8 cellular contexts compared by ENCODE assay signal in the genomic region with DNA sequence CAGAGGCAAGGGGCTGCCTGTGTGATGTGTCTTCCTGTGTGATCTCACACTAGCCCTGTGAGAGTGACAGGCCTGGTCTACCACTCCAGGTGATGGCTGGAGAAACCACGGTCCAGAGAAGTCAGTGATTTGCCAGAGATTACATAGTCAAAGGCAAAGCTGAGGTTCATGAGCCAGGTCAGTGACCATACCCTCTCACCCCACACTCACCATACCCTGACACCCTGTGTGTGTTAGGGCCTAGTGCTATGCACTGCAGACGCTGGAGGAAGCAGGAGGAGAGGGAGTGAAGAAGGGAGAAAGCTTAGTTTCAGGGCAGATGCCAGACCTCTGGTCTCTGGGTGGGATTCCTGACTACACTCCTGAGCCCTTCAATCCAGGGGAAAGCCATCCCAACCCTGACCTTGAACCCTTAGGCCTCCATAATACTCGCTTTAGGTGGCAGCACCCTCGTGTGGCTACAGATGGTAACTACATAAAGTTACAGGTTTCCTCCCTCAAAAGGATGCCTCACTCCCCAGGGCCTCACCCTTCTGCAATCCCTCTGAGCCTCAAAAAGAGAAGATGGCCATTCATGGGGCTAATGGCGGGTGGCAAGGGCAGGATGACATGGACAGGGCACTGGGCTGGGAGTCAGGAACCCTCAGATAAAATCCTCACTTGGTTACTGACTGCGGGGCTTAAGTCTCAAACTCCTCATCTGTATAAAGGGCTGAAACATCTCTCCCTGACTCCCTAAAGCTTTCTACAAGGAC. TPM values are rescaled to one million over a fixed set of nuclear protein-coding genes. Genes with fewer than 3 reads are reported as not detected.
DNase-seq lines count a peak whose midpoint lies in the region; TF ChIP-seq lines count a peak whose summit lies in the region.

No MANE protein-coding gene starts in this region.

- no peak overlapping the region for H2BK12ac ChIP-seq in neuronal stem cell (ENCODE audit: low read length)

- H3K27ac Mint-ChIP-seq in brain, result peak overlapping the region in 4 of 5 experiments; percentile 55 to 91 (median 86)

- H3K4me1 Mint-ChIP-seq in brain, result peaks cover 41% of the 10 kb centered on the region

- peak; percentile 75 to 92 for TF ChIP-seq CTCF in brain (conservative IDR thresholded peaks at IDR 0.05)

- no peak overlapping the region for H3K14ac ChIP-seq in neuronal stem cell (ENCODE audit: low read length)

- no peak overlapping the region for H3K9ac ChIP-seq in neuronal stem cell (ENCODE audit: low read depth, low read length, poor library complexity)

- H3K4me3 Mint-ChIP-seq in brain, result no peak overlapping the region

- no peaks in the 10 kb centered on the region for H3K9me3 Mint-ChIP-seq in brain

- no peak overlapping the region for H3K27ac ChIP-seq in neuronal stem cell (replicated peaks; ENCODE audit: low read length)

- no peak overlapping the region for H4K91ac ChIP-seq in neuronal stem cell (ENCODE audit: low read depth, low read length, poor library complexity)

- peaks cover 0 to 2% of the 10 kb centered on the region in 2 donors for H3K4me1 ChIP-seq in neuronal stem cell (ENCODE audit: control insufficient read depth in 2 of 2, insufficient read depth in 1 of 2, low read depth in 1 of 2, low read length in 2 of 2)

- H3K36me3 Mint-ChIP-seq in brain, result peaks cover 24% of the 10 kb centered on the region

- no peaks in the 10 kb centered on the region for H3K9me3 ChIP-seq in neuronal stem cell (replicated peaks in 1 of 2; ENCODE audit: control insufficient read depth in 2 of 2, insufficient read depth in 1 of 2, low read depth in 1 of 2, low read length in 2 of 2)

- no peak overlapping the region for H3K18ac ChIP-seq in neuronal stem cell (ENCODE audit: low read length)

- peaks cover 16 to 39% of the 10 kb centered on the region in 2 donors for H3K36me3 ChIP-seq in neuronal stem cell (replicated peaks in 1 of 2; ENCODE audit: control insufficient read depth in 2 of 2, insufficient read depth in 2 of 2, low read length in 2 of 2)

- no peak overlapping the region for H2AFZ ChIP-seq in neuronal stem cell (ENCODE audit: low read length)

- H3K4me2 ChIP-seq in neuronal stem cell (ENCODE audit: insufficient read depth, low read length, poor library complexity, severe bottlenecking), result no peak overlapping the region

- no CpG with 5 or more reads among the region's 6 CpGs for WGBS in neuronal stem cell (ENCODE audit: extremely low coverage in 2 of 2, insufficient read length in 2 of 2, insufficient replicate concordance in 1 of 2), 2 donors

- H4K8ac ChIP-seq in neuronal stem cell (ENCODE audit: low read depth, low read length), result no peak overlapping the region

- H3K23ac ChIP-seq in neuronal stem cell (ENCODE audit: low read depth, low read length, poor library complexity), result no peak overlapping the region

- H2BK15ac ChIP-seq in neuronal stem cell (ENCODE audit: low read length), result no peak overlapping the region

- H2BK5ac ChIP-seq in neuronal stem cell (ENCODE audit: low read length), result no peak overlapping the region

- no peaks in the 10 kb centered on the region for H3K27me3 ChIP-seq in neuronal stem cell (ENCODE audit: control insufficient read depth in 3 of 3, insufficient read depth in 3 of 3, low read depth in 1 of 3, low read length in 3 of 3)

- no peak overlapping the region for H3K4ac ChIP-seq in neuronal stem cell (ENCODE audit: low read length)

- no peak overlapping the region for H2AK5ac ChIP-seq in neuronal stem cell (ENCODE audit: low read depth, low read length)

- DNase-seq in ELR (ENCODE audit: low read depth), result peak; percentile 71
- peak; percentile 58 for DNase-seq in LHCN-M2 (ENCODE audit: low read depth)
- peak; percentile 22 for DNase-seq in T follicular helper cell (ENCODE audit: low read depth)
- DNase-seq in iris pigment epithelial cell (ENCODE audit: low read depth), result peak; percentile 43
- DNase-seq in stimulated activated CD4-positive, alpha-beta T cell treated with anti-CD3 and anti-CD28 coated beads, TNF-alpha, amount 100 ng/mL, for 1 hour (ENCODE audit: low read depth in 3 of 3, low spot score in 1 of 3), result peak in 2 of 3 donors; percentile 7 to 14
- no peak for DNase-seq in COR-L47 (lab: John Stamatoyannopoulos, UW)
- no peak for DNase-seq in neuronal stem cell (ENCODE audit: low spot score)

- no peaks in the 10 kb centered on the region for H3K27me3 Mint-ChIP-seq in brain

- no peak overlapping the region for H3K4me3 ChIP-seq in neuronal stem cell (ENCODE audit: low read length in 2 of 2)

- no peak overlapping the region for H2BK120ac ChIP-seq in neuronal stem cell (ENCODE audit: low read depth, low read length)

- H3K79me1 ChIP-seq in neuronal stem cell (ENCODE audit: low read depth, low read length), result peaks cover 3% of the 10 kb centered on the region

RNA-seq across cellular contexts. Expression of gene SDC3, which starts 20.8 kb away (rescaled TPM):
- 33.0 and 39.8 TPM in 2 replicates for total RNA-seq in LHCN-M2 (2014; rRNA removed)
- polyA plus RNA-seq in LHCN-M2 (2012), result 45.9 TPM
- 117 TPM for polyA plus RNA-seq in brain (ENCODE audit: insufficient read depth, low read depth, low replicate concordance)
- 63.6 TPM for polyA plus RNA-seq in neuronal stem cell (2013, experiment 1 of 2)
- 63.6 TPM for polyA plus RNA-seq in neuronal stem cell (2013, experiment 2 of 2)

Comparison
In these comparisons a context has a peak if more than half of its experiments do, and no peak if none do; other contexts are left out.
1. DNase-seq: peak in ELR (single experiment), LHCN-M2 (single experiment), T follicular helper cell (single experiment), iris pigment epithelial cell (single experiment) and stimulated activated CD4-positive, alpha-beta T cell treated with anti-CD3 and anti-CD28 coated beads, TNF-alpha, amount 100 ng/mL, for 1 hour (2 of 3); none in COR-L47 (single experiment) and neuronal stem cell (single experiment).